21 cellular contexts compared by ENCODE assay signal in the genomic region with DNA sequence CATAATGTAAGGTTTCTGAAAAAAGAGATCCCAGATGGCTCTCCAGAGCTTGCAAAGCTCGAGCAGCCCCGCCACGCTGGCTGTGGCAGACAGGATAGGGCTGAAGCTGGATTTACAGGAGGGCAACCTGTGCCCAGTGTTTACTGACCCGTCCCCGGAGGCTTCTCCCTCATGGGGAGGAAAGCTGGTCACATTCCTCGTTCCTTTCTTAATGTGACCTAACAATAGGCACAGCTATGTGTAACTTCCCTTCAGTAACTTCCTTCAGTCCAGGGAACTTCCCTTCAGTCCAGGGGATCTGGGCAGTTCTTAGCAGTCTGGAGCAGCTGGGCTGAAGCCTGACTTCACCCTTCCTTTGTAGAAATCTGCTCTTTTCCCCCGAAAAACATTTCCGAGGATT. TPM values are rescaled to one million over a fixed set of nuclear protein-coding genes. Genes with fewer than 3 reads are reported as not detected.
DNase-seq lines count a peak whose midpoint lies in the region; ATAC-seq, FAIRE-seq and TF ChIP-seq lines count a peak whose summit lies in the region.
"Had no signal": no experiment of that assay in that cellular context is flagged by ENCODE, and none has a peak within 500 bp of the region (broad histone marks: within the 10 kb centered on the region; RNA-seq: fewer than 3 reads in every experiment).

No MANE protein-coding gene starts in this region.

- peaks cover 10 to 21% of the 10 kb centered on the region in 2 donors for H3K4me1 ChIP-seq in kidney (ENCODE audit: control insufficient read depth in 1 of 2, insufficient read depth in 1 of 2, low read depth in 1 of 2, low read length in 2 of 2)
- H3K4me1 ChIP-seq: pancreas, SJCRH30 had no signal

- no peak for TF ChIP-seq CTCF in kidney (IDR thresholded peaks at IDR 0.05; ENCODE audit: borderline replicate concordance, extremely low read depth, insufficient read depth)

- H3K9ac ChIP-seq in kidney (ENCODE audit: low read length in 2 of 2): no peak overlapping the region

- no peak for ATAC-seq in stimulated activated effector memory CD8-positive, alpha-beta T cell treated with anti-CD3 and anti-CD28 coated beads, Interleukin-12 subunit alpha, Interleukin-12 subunit beta, amount 100 ng/mL, for 72 hours
- ATAC-seq in GM19455 (IDR thresholded peaks at IDR 0.05; ENCODE audit: unreplicated experiment): no peak
- ATAC-seq: activated CD8-positive, alpha-beta memory T cell treated with anti-CD3 and anti-CD28 coated beads, Interleukin-2, amount 10 ng/mL, durations not matched to agents 7 days and 5 days; GM23338 had no signal

- no peak overlapping the region for H3K4me3 ChIP-seq in kidney (ENCODE audit: low read length in 2 of 2)
- H3K4me3 ChIP-seq: GM23338, hepatocyte, pancreas, SJCRH30 had no signal

- no peaks in the 10 kb centered on the region for H3K9me3 ChIP-seq in kidney (ENCODE audit: control insufficient read depth in 1 of 2, low read length in 2 of 2)
- H3K9me3 ChIP-seq: pancreas, SJCRH30 had no signal

- H3K4me3 Mint-ChIP-seq in stimulated activated effector memory CD8-positive, alpha-beta T cell treated with anti-CD3 and anti-CD28 coated beads, Interleukin-12 subunit alpha, Interleukin-12 subunit beta, amount 100 ng/mL, for 72 hours: no peak overlapping the region
- H3K4me3 Mint-ChIP-seq: activated CD8-positive, alpha-beta memory T cell treated with anti-CD3 and anti-CD28 coated beads, Interleukin-2, amount 10 ng/mL, durations not matched to agents 7 days and 5 days; GM23338; T-helper 2 cell treated with Interferon-gamma antibody and Interleukin-4, amounts not matched to agents 5 μg/mL and 100 μg/mL, for 36 hours had no signal

- no peaks in the 10 kb centered on the region for H3K9me3 Mint-ChIP-seq in stimulated activated effector memory CD8-positive, alpha-beta T cell treated with anti-CD3 and anti-CD28 coated beads, Interleukin-12 subunit alpha, Interleukin-12 subunit beta, amount 100 ng/mL, for 72 hours
- H3K9me3 Mint-ChIP-seq: GM23338; T-helper 2 cell treated with Interferon-gamma antibody and Interleukin-4, amounts not matched to agents 5 μg/mL and 100 μg/mL, for 36 hours had no signal

- H3K36me3 Mint-ChIP-seq in stimulated activated effector memory CD8-positive, alpha-beta T cell treated with anti-CD3 and anti-CD28 coated beads, Interleukin-12 subunit alpha, Interleukin-12 subunit beta, amount 100 ng/mL, for 72 hours: peaks cover 86% of the 10 kb centered on the region

- DNase-seq in NCI-H2227 treated with DMSO at 0.1 percent for 48 hours (lab: John Stamatoyannopoulos, UW): peak; percentile 50
- DNase-seq in NCI-H2227 (lab: John Stamatoyannopoulos, UW; ENCODE audit: unreplicated experiment): no peak
- DNase-seq in dermis blood vessel endothelial cell: peak; percentile 97
- peak; percentile 75 for DNase-seq in kidney
- no peak for DNase-seq in stimulated activated effector memory CD8-positive, alpha-beta T cell treated with anti-CD3 and anti-CD28 coated beads, Interleukin-12 subunit alpha, Interleukin-12 subunit beta, amount 100 ng/mL, for 72 hours (ENCODE audit: low spot score in 2 of 2)
- no peak for DNase-seq in NCI-H2081 treated with DMSO at 0.1 percent for 48 hours (lab: John Stamatoyannopoulos, UW)
- DNase-seq in NCI-H748 (lab: John Stamatoyannopoulos, UW; ENCODE audit: unreplicated experiment): no peak
- DNase-seq: 8988T; activated CD8-positive, alpha-beta memory T cell treated with anti-CD3 and anti-CD28 coated beads, Interleukin-2, amount 10 ng/mL, durations not matched to agents 7 days and 5 days; activated gamma-delta T cell; IMR-90; NCI-H1930; pancreas; SJCRH30; trophoblast cell had no signal

- H3K27ac Mint-ChIP-seq in stimulated activated effector memory CD8-positive, alpha-beta T cell treated with anti-CD3 and anti-CD28 coated beads, Interleukin-12 subunit alpha, Interleukin-12 subunit beta, amount 100 ng/mL, for 72 hours: peak overlapping the region; percentile 64
- H3K27ac Mint-ChIP-seq: activated CD8-positive, alpha-beta memory T cell treated with anti-CD3 and anti-CD28 coated beads, Interleukin-2, amount 10 ng/mL, durations not matched to agents 7 days and 5 days; GM23338; T-helper 2 cell treated with Interferon-gamma antibody and Interleukin-4, amounts not matched to agents 5 μg/mL and 100 μg/mL, for 36 hours had no signal

- peaks cover 19 to 23% of the 10 kb centered on the region in 2 donors for H3K36me3 ChIP-seq in kidney (ENCODE audit: control insufficient read depth in 1 of 2, insufficient read depth in 2 of 2, low read length in 2 of 2)

- no peak for FAIRE-seq in kidney (lab: Jason Lieb, UNC)
- FAIRE-seq: GM18507, keratinocyte, pancreas had no signal

- H3K4me1 Mint-ChIP-seq in stimulated activated effector memory CD8-positive, alpha-beta T cell treated with anti-CD3 and anti-CD28 coated beads, Interleukin-12 subunit alpha, Interleukin-12 subunit beta, amount 100 ng/mL, for 72 hours: peaks cover 10% of the 10 kb centered on the region
- H3K4me1 Mint-ChIP-seq: activated CD8-positive, alpha-beta memory T cell treated with anti-CD3 and anti-CD28 coated beads, Interleukin-2, amount 10 ng/mL, durations not matched to agents 7 days and 5 days; GM23338 had no signal

- intact Hi-C loops in kidney (cut with DNase I): no loop called here

- H3K27ac ChIP-seq in kidney (ENCODE audit: low read depth in 2 of 2, low read length in 2 of 2): peak overlapping the region in 1 of 2 donors; percentile 5
- H3K27ac ChIP-seq: hepatocyte, pancreas, SJCRH30 had no signal

RNA-seq across cellular contexts. Expression of gene SLFNL1, which starts 7.7 kb away (rescaled TPM):
- total RNA-seq in dermis blood vessel endothelial cell (0.19 and 0.51 TPM in 2 replicates), kidney (0.50 TPM)
- polyA plus RNA-seq in kidney (ENCODE audit: insufficient read depth, low read depth, low replicate concordance): 0.32 TPM
- polyA plus RNA-seq: keratinocyte had no signal

RNA-seq across cellular contexts. Expression of gene CTPS1, which starts 34.3 kb away (rescaled TPM):
- total RNA-seq in dermis blood vessel endothelial cell (21.3 and 35.1 TPM in 2 replicates), kidney (23.8 TPM)
- polyA plus RNA-seq in kidney (ENCODE audit: insufficient read depth, low read depth, low replicate concordance): 8.8 TPM

Comparison
In these comparisons a context has a peak if more than half of its experiments do, and no peak if none do; other contexts are left out.
1. DNase-seq: peak in NCI-H2227 treated with DMSO at 0.1 percent for 48 hours (single experiment), dermis blood vessel endothelial cell (single experiment) and kidney (single experiment); none in NCI-H2227 (single experiment), stimulated activated effector memory CD8-positive, alpha-beta T cell treated with anti-CD3 and anti-CD28 coated beads, Interleukin-12 subunit alpha, Interleukin-12 subunit beta, amount 100 ng/mL, for 72 hours (0 of 2), NCI-H2081 treated with DMSO at 0.1 percent for 48 hours (single experiment) and NCI-H748 (single experiment).